ENCODE assay signal across 21 cellular contexts in the genomic region with DNA sequence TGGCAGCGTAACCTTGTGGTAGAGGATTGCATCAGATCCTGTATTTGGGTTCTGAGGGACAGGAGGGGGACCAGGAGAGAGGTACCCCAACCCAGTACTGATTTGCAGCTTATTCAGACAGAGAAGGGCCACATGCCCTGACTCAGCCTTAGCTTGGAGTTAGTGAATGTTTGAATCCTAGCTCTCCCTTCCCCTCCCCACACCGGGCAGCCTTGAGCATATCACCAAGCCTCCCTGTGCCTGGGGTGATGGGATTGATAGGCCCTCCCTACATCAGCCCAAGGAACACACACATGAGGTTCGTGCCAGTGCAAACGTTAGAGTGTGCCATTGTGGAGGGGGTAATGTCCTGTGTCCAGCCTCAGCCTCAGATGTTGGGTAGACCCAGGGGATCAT.
DNase-seq lines count a peak whose midpoint lies in the region; ATAC-seq and TF ChIP-seq lines count a peak whose summit lies in the region.
"Had no signal": no experiment of that assay in that cellular context is flagged by ENCODE, and none has a peak within 500 bp of the region (broad histone marks: within the 10 kb centered on the region; RNA-seq: fewer than 3 reads in every experiment).

No MANE protein-coding gene starts in this region.

- intact Hi-C loops in colonic mucosa (cut with DNase I), result no loop called here

- no peak overlapping the region for H3K4me3 Mint-ChIP-seq in osteocyte (ENCODE audit: unreplicated experiment)
- H3K4me3 Mint-ChIP-seq: effector memory CD8-positive, alpha-beta T cell; nephron progenitor cell; T-cell had no signal

- H3K9me3 Mint-ChIP-seq in osteocyte (ENCODE audit: unreplicated experiment), result no peaks in the 10 kb centered on the region
- H3K9me3 Mint-ChIP-seq: effector memory CD8-positive, alpha-beta T cell; nephron progenitor cell; T-cell had no signal

- DNase-seq in activated effector memory CD4-positive, alpha-beta T cell treated with anti-CD3 and anti-CD28 coated beads, Interleukin-2, amount 50 U/mL, for 16 hours, result peak; percentile 38
- no peak for DNase-seq in activated effector memory CD4-positive, alpha-beta T cell treated with Interleukin-2 at 50 U/mL for 16 hours
- DNase-seq in colonic mucosa, result peak; percentile 9
- peak; percentile 62 for DNase-seq in osteocyte (ENCODE audit: extremely low spot score, unreplicated experiment)
- no peak for DNase-seq in nucleus accumbens (lab: John Stamatoyannopoulos, UW)
- DNase-seq in NCI-H2029 treated with DMSO at 0.1 percent for 48 hours (lab: John Stamatoyannopoulos, UW), result no peak
- DNase-seq in caudate nucleus (lab: John Stamatoyannopoulos, UW), result no peak
- DNase-seq: activated CD4-positive, alpha-beta T cell treated with anti-CD3 and anti-CD28 coated beads for 4 hours; C1 segment of cervical spinal cord; effector memory CD8-positive, alpha-beta T cell; H7; Kasumi-1; NCI-H1694 treated with DMSO at 0.1 percent for 48 hours; NCI-H69; nephron progenitor cell; trophoblast cell had no signal

- ATAC-seq in GM21447 (IDR thresholded peaks at IDR 0.05; ENCODE audit: unreplicated experiment), result no peak
- ATAC-seq: effector memory CD8-positive, alpha-beta T cell; T-cell had no signal

- H3K9ac ChIP-seq in colonic mucosa (ENCODE audit: low read depth in 2 of 2, low read length in 2 of 2), result no peak overlapping the region

- H3K4me1 Mint-ChIP-seq in osteocyte (ENCODE audit: unreplicated experiment), result no peaks in the 10 kb centered on the region
- H3K4me1 Mint-ChIP-seq: nephron progenitor cell, T-cell had no signal

- H3K36me3 Mint-ChIP-seq in osteocyte (ENCODE audit: unreplicated experiment), result peaks cover 28% of the 10 kb centered on the region
- H3K36me3 Mint-ChIP-seq: T-cell had no signal

- H3K4me3 ChIP-seq in colonic mucosa, result no peak overlapping the region
- H3K4me3 ChIP-seq: esophagus muscularis mucosa, hepatocyte, SJSA1 had no signal

- H3K27me3 Mint-ChIP-seq in osteocyte (ENCODE audit: unreplicated experiment), result no peaks in the 10 kb centered on the region
- H3K27me3 Mint-ChIP-seq: effector memory CD8-positive, alpha-beta T cell; T-cell had no signal

- no peaks in the 10 kb centered on the region for H3K27me3 ChIP-seq in colonic mucosa
- H3K27me3 ChIP-seq: esophagus muscularis mucosa, hepatocyte, SJSA1 had no signal

- H3K36me3 ChIP-seq in colonic mucosa, result no peaks in the 10 kb centered on the region

- no peak for TF ChIP-seq CTCF in colonic mucosa (IDR thresholded peaks at IDR 0.05)
- no peak for TF ChIP-seq CTCF in osteocyte (IDR thresholded peaks at IDR 0.05)

- H3K27ac Mint-ChIP-seq in osteocyte (ENCODE audit: unreplicated experiment), result no peak overlapping the region
- H3K27ac Mint-ChIP-seq: effector memory CD8-positive, alpha-beta T cell; nephron progenitor cell; T-cell had no signal

- H3K27ac ChIP-seq in colonic mucosa (no peak overlapping the region), caudate nucleus (ENCODE audit: low read depth, low read length) (no peak overlapping the region)
- H3K27ac ChIP-seq: esophagus muscularis mucosa, hepatocyte, SJSA1 had no signal

- no peaks in the 10 kb centered on the region for H3K4me1 ChIP-seq in colonic mucosa
- H3K4me1 ChIP-seq: SJSA1 had no signal

- H3K9me3 ChIP-seq in colonic mucosa, result no peaks in the 10 kb centered on the region
- H3K9me3 ChIP-seq: esophagus muscularis mucosa, SJSA1 had no signal

Comparison
In these comparisons a context has a peak if more than half of its experiments do, and no peak if none do; other contexts are left out.
1. DNase-seq: peak in activated effector memory CD4-positive, alpha-beta T cell treated with anti-CD3 and anti-CD28 coated beads, Interleukin-2, amount 50 U/mL, for 16 hours (single experiment), colonic mucosa (single experiment) and osteocyte (single experiment); none in activated effector memory CD4-positive, alpha-beta T cell treated with Interleukin-2 at 50 U/mL for 16 hours (single experiment), nucleus accumbens (0 of 56), NCI-H2029 treated with DMSO at 0.1 percent for 48 hours (single experiment) and caudate nucleus (0 of 61).